Comparison of ENCODE assay signal across 34 cellular contexts in the genomic region with DNA sequence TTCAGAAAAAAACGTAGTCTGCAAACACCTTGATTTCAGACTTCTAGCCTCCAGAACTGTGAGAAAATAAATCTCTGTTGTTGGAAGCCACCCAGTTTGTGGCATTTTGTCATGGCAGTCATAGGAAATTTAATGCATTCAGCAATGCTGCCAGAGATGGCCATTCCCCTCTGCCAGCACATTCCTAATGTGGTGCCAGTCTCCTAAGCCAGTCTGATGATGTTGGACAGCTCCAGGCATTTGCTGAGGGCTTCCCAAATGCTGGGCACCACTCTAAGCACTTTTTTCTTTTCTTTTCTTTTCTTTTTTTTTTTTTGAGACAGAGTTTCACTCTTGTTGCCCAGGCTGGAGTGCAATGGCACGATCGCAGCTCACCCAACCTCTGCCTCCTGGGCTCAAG.
"Had no signal": no experiment of that assay in that cellular context is flagged by ENCODE, and none has a peak within 500 bp of the region (broad histone marks: within the 10 kb centered on the region; RNA-seq: fewer than 3 reads in every experiment).

No MANE protein-coding gene starts in this region.

- H3K4me1 ChIP-seq: adrenal gland, ascending aorta, esophagus muscularis mucosa, foreskin keratinocyte, gastrocnemius medialis, heart right ventricle had no signal

- H3K27me3 ChIP-seq: adrenal gland, ascending aorta, brain microvascular endothelial cell, esophagus muscularis mucosa, foreskin keratinocyte, gastrocnemius medialis, heart right ventricle had no signal

- H3K36me3 Mint-ChIP-seq: activated naive CD4-positive, alpha-beta T cell treated with anti-CD3 and anti-CD28 coated beads, Interleukin-2, amount 50 U/mL, for 24 hours; activated naive CD8-positive, alpha-beta T cell treated with anti-CD3 and anti-CD28 coated beads for 36 hours had no signal

- H3K27ac ChIP-seq: adrenal gland, ascending aorta, brain microvascular endothelial cell, esophagus muscularis mucosa, foreskin keratinocyte, gastrocnemius medialis, heart right ventricle had no signal

- H3K4me3 ChIP-seq: adrenal gland, ascending aorta, esophagus muscularis mucosa, gastrocnemius medialis, heart right ventricle had no signal

- H3K4me3 Mint-ChIP-seq: activated CD4-positive, alpha-beta memory T cell treated with anti-CD3 and anti-CD28 coated beads, Interleukin-2, amount 10 ng/mL, durations not matched to agents 7 days and 5 days; activated CD4-positive, alpha-beta T cell treated with anti-CD3 and anti-CD28 coated beads, Interleukin-2, amount 10 ng/mL, durations not matched to agents 7 days and 5 days; activated naive CD4-positive, alpha-beta T cell treated with anti-CD3 and anti-CD28 coated beads for 36 hours; activated naive CD4-positive, alpha-beta T cell treated with anti-CD3 and anti-CD28 coated beads, Interleukin-2, amount 50 U/mL, for 24 hours; activated naive CD8-positive, alpha-beta T cell treated with anti-CD3 and anti-CD28 coated beads for 36 hours; activated naive CD8-positive, alpha-beta T cell treated with anti-CD3 and anti-CD28 coated beads, Interleukin-2, amount 50 U/mL, for 24 hours; activated T-cell treated with anti-CD3 and anti-CD28 coated beads, Interleukin-2, amount 50 U/mL, for 4 hours; activated T-helper 1 cell treated with anti-CD3 and anti-CD28 coated beads, Interleukin-12 subunit alpha, Interleukin-12 subunit beta, Interleukin-2, Interleukin-4 antibody, amounts not matched to agents 30 ng/mL and 10 ng/mL and 1 ng/mL, durations not matched to agents 14 hours and 24 hours and 36 hours; effector memory CD8-positive, alpha-beta T cell; T-helper 17 cell; T-helper 2 cell treated with Interferon-gamma antibody and Interleukin-4, amounts not matched to agents 5 μg/mL and 100 μg/mL, for 36 hours had no signal

- DNase-seq: activated CD4-positive, alpha-beta memory T cell treated with anti-CD3 and anti-CD28 coated beads, Interleukin-2, amount 10 ng/mL, durations not matched to agents 7 days and 5 days; activated CD4-positive, alpha-beta T cell treated with anti-CD3 and anti-CD28 coated beads for 1 hour; activated CD4-positive, alpha-beta T cell treated with anti-CD3 and anti-CD28 coated beads for 4 hours; activated CD4-positive, alpha-beta T cell treated with anti-CD3 and anti-CD28 coated beads, Interleukin-2, amount 10 ng/mL, durations not matched to agents 7 days and 5 days; activated CD4-positive, alpha-beta T cell treated with anti-CD3 and anti-CD28 coated beads, Interleukin-2, amount 50 U/mL, for 4 hours; activated CD4-positive, CD25-positive, alpha-beta regulatory T cell; activated CD8-positive, alpha-beta memory T cell treated with anti-CD3 and anti-CD28 coated beads, Interleukin-2, amount 50 U/mL, for 48 hours; activated effector memory CD4-positive, alpha-beta T cell treated with anti-CD3 and anti-CD28 coated beads, Interleukin-2, amount 50 U/mL, for 16 hours; activated naive CD4-positive, alpha-beta T cell treated with anti-CD3 and anti-CD28 coated beads for 36 hours; activated naive CD8-positive, alpha-beta T cell treated with anti-CD3 and anti-CD28 coated beads for 36 hours; activated naive CD8-positive, alpha-beta T cell treated with anti-CD3 and anti-CD28 coated beads, Interleukin-2, amount 50 U/mL, for 24 hours; activated T-cell treated with anti-CD3 and anti-CD28 coated beads for 4 hours; activated T-cell treated with anti-CD3 and anti-CD28 coated beads, Interleukin-2, amount 50 U/mL, for 4 hours; adrenal gland; amygdala; brain microvascular endothelial cell; caudate nucleus; cortex of kidney; dermis blood vessel endothelial cell; effector CD4-positive, alpha-beta T cell; effector memory CD8-positive, alpha-beta T cell; erythroblast; foreskin keratinocyte; gastrocnemius medialis; heart right ventricle; T-helper 1 cell; T-helper 17 cell; T1000 had no signal

- H3K27me3 Mint-ChIP-seq: activated CD4-positive, alpha-beta memory T cell treated with anti-CD3 and anti-CD28 coated beads, Interleukin-2, amount 10 ng/mL, durations not matched to agents 7 days and 5 days; activated CD4-positive, alpha-beta T cell treated with anti-CD3 and anti-CD28 coated beads, Interleukin-2, amount 10 ng/mL, durations not matched to agents 7 days and 5 days; activated naive CD4-positive, alpha-beta T cell treated with anti-CD3 and anti-CD28 coated beads, Interleukin-2, amount 50 U/mL, for 24 hours; activated naive CD8-positive, alpha-beta T cell treated with anti-CD3 and anti-CD28 coated beads for 36 hours; activated naive CD8-positive, alpha-beta T cell treated with anti-CD3 and anti-CD28 coated beads, Interleukin-2, amount 50 U/mL, for 24 hours; effector memory CD8-positive, alpha-beta T cell; T-helper 17 cell had no signal

- H3K9me3 Mint-ChIP-seq: activated naive CD4-positive, alpha-beta T cell treated with anti-CD3 and anti-CD28 coated beads, Interleukin-2, amount 50 U/mL, for 24 hours; activated naive CD8-positive, alpha-beta T cell treated with anti-CD3 and anti-CD28 coated beads for 36 hours had no signal

- H3K27ac Mint-ChIP-seq: activated CD4-positive, alpha-beta memory T cell treated with anti-CD3 and anti-CD28 coated beads, Interleukin-2, amount 10 ng/mL, durations not matched to agents 7 days and 5 days; activated CD4-positive, alpha-beta T cell treated with anti-CD3 and anti-CD28 coated beads, Interleukin-2, amount 10 ng/mL, durations not matched to agents 7 days and 5 days; activated naive CD4-positive, alpha-beta T cell treated with anti-CD3 and anti-CD28 coated beads for 36 hours; activated naive CD4-positive, alpha-beta T cell treated with anti-CD3 and anti-CD28 coated beads, Interleukin-2, amount 50 U/mL, for 24 hours; activated naive CD8-positive, alpha-beta T cell treated with anti-CD3 and anti-CD28 coated beads for 36 hours; activated naive CD8-positive, alpha-beta T cell treated with anti-CD3 and anti-CD28 coated beads, Interleukin-2, amount 50 U/mL, for 24 hours; activated T-helper 1 cell treated with anti-CD3 and anti-CD28 coated beads, Interleukin-12 subunit alpha, Interleukin-12 subunit beta, Interleukin-2, Interleukin-4 antibody, amounts not matched to agents 30 ng/mL and 10 ng/mL and 1 ng/mL, durations not matched to agents 14 hours and 24 hours and 36 hours; activated T-helper 2 cell treated with anti-CD3 and anti-CD28 coated beads, Interferon-gamma antibody, Interleukin-2, Interleukin-4, amounts not matched to agents 10 μg/mL and 5 μg/mL and 100 μg/mL, durations not matched to agents 14 hours and 24 hours and 36 hours; effector memory CD8-positive, alpha-beta T cell; T-helper 17 cell; T-helper 2 cell treated with Interferon-gamma antibody and Interleukin-4, amounts not matched to agents 5 μg/mL and 100 μg/mL, for 36 hours had no signal

- H3K9me3 ChIP-seq: adrenal gland, ascending aorta, esophagus muscularis mucosa, gastrocnemius medialis, heart right ventricle had no signal

- H3K36me3 ChIP-seq: adrenal gland, ascending aorta, brain microvascular endothelial cell, esophagus muscularis mucosa, gastrocnemius medialis, heart right ventricle had no signal

- H3K4me1 Mint-ChIP-seq: activated CD4-positive, alpha-beta memory T cell treated with anti-CD3 and anti-CD28 coated beads, Interleukin-2, amount 10 ng/mL, durations not matched to agents 7 days and 5 days; activated CD4-positive, alpha-beta T cell treated with anti-CD3 and anti-CD28 coated beads, Interleukin-2, amount 10 ng/mL, durations not matched to agents 7 days and 5 days; activated naive CD4-positive, alpha-beta T cell treated with anti-CD3 and anti-CD28 coated beads, Interleukin-2, amount 50 U/mL, for 24 hours; activated naive CD8-positive, alpha-beta T cell treated with anti-CD3 and anti-CD28 coated beads for 36 hours; activated naive CD8-positive, alpha-beta T cell treated with anti-CD3 and anti-CD28 coated beads, Interleukin-2, amount 50 U/mL, for 24 hours; T-helper 17 cell had no signal

- ATAC-seq: activated naive CD8-positive, alpha-beta T cell treated with anti-CD3 and anti-CD28 coated beads, Interleukin-2, amount 50 U/mL, for 24 hours; activated T-cell treated with anti-CD3 and anti-CD28 coated beads, Interleukin-2, amount 50 U/mL, for 4 hours; effector memory CD8-positive, alpha-beta T cell; foreskin keratinocyte; gastrocnemius medialis; heart right ventricle; T-helper 17 cell had no signal
